In genomic region chr4:96093057-96093456, GRCh38 we compare ENCODE assay signal across 20 cellular contexts.
"Had no signal": no experiment of that assay in that cellular context is flagged by ENCODE, and none has a peak within 500 bp of the region (broad histone marks: within the 10 kb centered on the region; RNA-seq: fewer than 3 reads in every experiment).

No MANE protein-coding gene starts in this region.

- H3K79me2 ChIP-seq: parathyroid adenoma had no signal

- H3K27ac Mint-ChIP-seq: activated B cell treated with CpG ODN at 0.5 μM for 24 hours; activated CD4-positive, alpha-beta T cell treated with anti-CD3 and anti-CD28 coated beads, Interleukin-2, amount 10 ng/mL, durations not matched to agents 7 days and 5 days; activated naive CD8-positive, alpha-beta T cell treated with anti-CD3 and anti-CD28 coated beads, Interleukin-2, amount 10 ng/mL, durations not matched to agents 7 days and 5 days; activated T-helper 1 cell treated with anti-CD3 and anti-CD28 coated beads, Interleukin-12 subunit alpha, Interleukin-12 subunit beta, Interleukin-2, Interleukin-4 antibody, amounts not matched to agents 30 ng/mL and 10 ng/mL and 1 ng/mL, durations not matched to agents 14 hours and 24 hours and 36 hours; dendritic cell treated with granulocyte-macrophage colony-stimulating factor and Interleukin-4, amounts not matched to agents 40 ng/mL and 50 ng/mL, for 4 days; mesothelial cell of epicardium; stimulated activated naive B cell treated with anti-CD40 and anti-IgM and Interleukin-4, amounts not matched to agents 10 μg/mL and 1 μg/mL and 100 μg/mL, for 72 hours had no signal

- H2AFZ ChIP-seq: parathyroid adenoma had no signal

- H3K4me1 Mint-ChIP-seq: activated B cell treated with CpG ODN at 0.5 μM for 24 hours; activated CD4-positive, alpha-beta T cell treated with anti-CD3 and anti-CD28 coated beads, Interleukin-2, amount 10 ng/mL, durations not matched to agents 7 days and 5 days; activated naive CD8-positive, alpha-beta T cell treated with anti-CD3 and anti-CD28 coated beads, Interleukin-2, amount 10 ng/mL, durations not matched to agents 7 days and 5 days; central memory CD8-positive, alpha-beta T cell; stimulated activated naive B cell treated with anti-CD40 and anti-IgM and Interleukin-4, amounts not matched to agents 10 μg/mL and 1 μg/mL and 100 μg/mL, for 72 hours had no signal

- H3K27me3 Mint-ChIP-seq: activated B cell treated with CpG ODN at 0.5 μM for 24 hours; activated CD4-positive, alpha-beta T cell treated with anti-CD3 and anti-CD28 coated beads, Interleukin-2, amount 10 ng/mL, durations not matched to agents 7 days and 5 days; activated naive CD8-positive, alpha-beta T cell treated with anti-CD3 and anti-CD28 coated beads, Interleukin-2, amount 10 ng/mL, durations not matched to agents 7 days and 5 days; central memory CD8-positive, alpha-beta T cell; dendritic cell treated with granulocyte-macrophage colony-stimulating factor and Interleukin-4, amounts not matched to agents 40 ng/mL and 50 ng/mL, for 4 days; stimulated activated naive B cell treated with anti-CD40 and anti-IgM and Interleukin-4, amounts not matched to agents 10 μg/mL and 1 μg/mL and 100 μg/mL, for 72 hours had no signal

- H3K27ac ChIP-seq: brain microvascular endothelial cell, foreskin keratinocyte, parathyroid adenoma, tibial artery, uterus had no signal

- DNase-seq: activated B cell treated with CpG ODN at 0.5 μM for 24 hours; activated CD4-positive, alpha-beta T cell treated with anti-CD3 and anti-CD28 coated beads, Interleukin-2, amount 10 ng/mL, durations not matched to agents 7 days and 5 days; activated CD8-positive, alpha-beta memory T cell treated with anti-CD3 and anti-CD28 coated beads for 24 hours; activated naive CD8-positive, alpha-beta T cell treated with anti-CD3 and anti-CD28 coated beads, Interleukin-2, amount 10 ng/mL, durations not matched to agents 7 days and 5 days; brain microvascular endothelial cell; effector memory CD4-positive, alpha-beta T cell; foreskin keratinocyte; retina; stimulated activated CD4-positive, alpha-beta T cell treated with anti-CD3 and anti-CD28 coated beads, Interleukin-2, amount 100 ng/mL, for 48 hours; stimulated activated naive B cell treated with anti-CD40 and anti-IgM and Interleukin-4, amounts not matched to agents 10 μg/mL and 1 μg/mL and 100 μg/mL, for 72 hours; T-helper 2 cell; tibial artery; uterus had no signal

- H3K36me3 ChIP-seq: brain microvascular endothelial cell, tibial artery, uterus had no signal

- H3K4me3 ChIP-seq: lung, tibial artery, uterus had no signal

- H3K9ac ChIP-seq: parathyroid adenoma had no signal

- H3K4me3 Mint-ChIP-seq: activated B cell treated with CpG ODN at 0.5 μM for 24 hours; activated CD4-positive, alpha-beta T cell treated with anti-CD3 and anti-CD28 coated beads, Interleukin-2, amount 10 ng/mL, durations not matched to agents 7 days and 5 days; activated naive CD8-positive, alpha-beta T cell treated with anti-CD3 and anti-CD28 coated beads, Interleukin-2, amount 10 ng/mL, durations not matched to agents 7 days and 5 days; activated T-helper 1 cell treated with anti-CD3 and anti-CD28 coated beads, Interleukin-12 subunit alpha, Interleukin-12 subunit beta, Interleukin-2, Interleukin-4 antibody, amounts not matched to agents 30 ng/mL and 10 ng/mL and 1 ng/mL, durations not matched to agents 14 hours and 24 hours and 36 hours; central memory CD8-positive, alpha-beta T cell; dendritic cell treated with granulocyte-macrophage colony-stimulating factor and Interleukin-4, amounts not matched to agents 40 ng/mL and 50 ng/mL, for 4 days; mesothelial cell of epicardium; neural crest cell; stimulated activated naive B cell treated with anti-CD40 and anti-IgM and Interleukin-4, amounts not matched to agents 10 μg/mL and 1 μg/mL and 100 μg/mL, for 72 hours had no signal

- H3K9me3 ChIP-seq: uterus had no signal

- H3K4me1 ChIP-seq: parathyroid adenoma, tibial artery, uterus had no signal

- H3K27me3 ChIP-seq: brain microvascular endothelial cell, foreskin keratinocyte, tibial artery, uterus had no signal

- H3K9me3 Mint-ChIP-seq: activated CD4-positive, alpha-beta T cell treated with anti-CD3 and anti-CD28 coated beads, Interleukin-2, amount 10 ng/mL, durations not matched to agents 7 days and 5 days; activated naive CD8-positive, alpha-beta T cell treated with anti-CD3 and anti-CD28 coated beads, Interleukin-2, amount 10 ng/mL, durations not matched to agents 7 days and 5 days; activated T-helper 1 cell treated with anti-CD3 and anti-CD28 coated beads, Interleukin-12 subunit alpha, Interleukin-12 subunit beta, Interleukin-2, Interleukin-4 antibody, amounts not matched to agents 30 ng/mL and 10 ng/mL and 1 ng/mL, durations not matched to agents 14 hours and 24 hours and 36 hours had no signal

- H3K36me3 Mint-ChIP-seq: activated naive CD8-positive, alpha-beta T cell treated with anti-CD3 and anti-CD28 coated beads, Interleukin-2, amount 10 ng/mL, durations not matched to agents 7 days and 5 days; stimulated activated naive B cell treated with anti-CD40 and anti-IgM and Interleukin-4, amounts not matched to agents 10 μg/mL and 1 μg/mL and 100 μg/mL, for 72 hours had no signal
